ENCODE assay signal across 1 cellular context in genomic region chr4:165131247-165131832, GRCh38.
TF ChIP-seq lines count a peak whose summit lies in the region.

No MANE protein-coding gene starts in this region.

TF ChIP-seq in endothelial cell of umbilical vein, 7 proteins besides CTCF, POLR2A, EP300 and RAD21 (continued from another document):
- no peak for TF ChIP-seq EZH2 (IDR thresholded peaks at IDR 0.05; ENCODE audit: borderline replicate concordance, low read depth, low read length, severe bottlenecking)
- no peak for TF ChIP-seq JUN (IDR thresholded peaks at IDR 0.05; ENCODE audit: borderline replicate concordance, insufficient read depth, insufficient read length, low read depth)
- no peak for TF ChIP-seq MYC (IDR thresholded peaks at IDR 0.05; ENCODE audit: low read depth, low read length)
TF ChIP-seq in endothelial cell of umbilical vein: peak in this region for 0.
